ENCODE assay signal across 26 cellular contexts in genomic region chr11:42023267-42023666, GRCh38.
"Had no signal": no experiment of that assay in that cellular context is flagged by ENCODE, and none has a peak within 500 bp of the region (broad histone marks: within the 10 kb centered on the region; RNA-seq: fewer than 3 reads in every experiment).

No MANE protein-coding gene starts in this region.

- H3K27ac ChIP-seq: coronary artery, dorsolateral prefrontal cortex, epithelial cell of prostate, esophagus squamous epithelium, gastrocnemius medialis, heart right ventricle, left lung, lower lobe of right lung had no signal

- H3K4me3 Mint-ChIP-seq: mesothelial cell of epicardium had no signal

- H3K27ac Mint-ChIP-seq: mesothelial cell of epicardium had no signal

- H3K36me3 Mint-ChIP-seq: mesothelial cell of epicardium had no signal

- H3K9me3 Mint-ChIP-seq: mesothelial cell of epicardium had no signal

- ATAC-seq: esophagus mucosa, gastrocnemius medialis, heart right ventricle, left cardiac atrium, left lung, left ventricle myocardium superior, lower lobe of right lung, mucosa of descending colon had no signal

- H3K4me1 ChIP-seq: esophagus squamous epithelium, gastrocnemius medialis, heart right ventricle, left lung, lower lobe of right lung had no signal

- H3K4me3 ChIP-seq: coronary artery, dorsolateral prefrontal cortex, esophagus squamous epithelium, gastrocnemius medialis, heart right ventricle, left lung, lower lobe of right lung, mucosa of descending colon had no signal

- H3K9me3 ChIP-seq: gastrocnemius medialis, lower lobe of right lung had no signal

- FAIRE-seq: colon, islet of Langerhans, keratinocyte had no signal

- H3K36me3 ChIP-seq: esophagus squamous epithelium, gastrocnemius medialis, heart right ventricle, left lung, lower lobe of right lung had no signal

- DNase-seq: dermis blood vessel endothelial cell; dorsolateral prefrontal cortex; effector CD4-positive, alpha-beta T cell; effector memory CD4-positive, alpha-beta T cell; erythroblast; esophagus squamous epithelium; foreskin fibroblast; foreskin melanocyte; gastrocnemius medialis; glutamatergic neuron; head of caudate nucleus; heart right ventricle; hippocampal formation; left cardiac atrium; left lung; left ventricle myocardium superior; lower lobe of right lung; mesenchymal stem cell; mucosa of descending colon had no signal

- H3K27me3 ChIP-seq: dorsolateral prefrontal cortex, esophagus squamous epithelium, gastrocnemius medialis, heart right ventricle, left lung had no signal
